22 cellular contexts compared by ENCODE assay signal in genomic region chr1:44024903-44025525, GRCh38. TPM values are rescaled to one million over a fixed set of nuclear protein-coding genes. Genes with fewer than 3 reads are reported as not detected.
DNase-seq lines count a peak whose midpoint lies in the region; ATAC-seq, FAIRE-seq and TF ChIP-seq lines count a peak whose summit lies in the region.
"Had no signal": no experiment of that assay in that cellular context is flagged by ENCODE, and none has a peak within 500 bp of the region (broad histone marks: within the 10 kb centered on the region; RNA-seq: fewer than 3 reads in every experiment).

No MANE protein-coding gene starts in this region.

- H3K4me1 Mint-ChIP-seq in activated B cell treated with CpG ODN at 0.5 μM for 24 hours: peaks cover 38% of the 10 kb centered on the region
- peaks cover 28% of the 10 kb centered on the region for H3K4me1 Mint-ChIP-seq in memory B cell

- H2AFZ ChIP-seq in Karpas-422 (ENCODE audit: low read length): no peak overlapping the region

- H3K27ac ChIP-seq in A549: peak overlapping the region; percentile 54 to 79
- H3K27ac ChIP-seq in Karpas-422 (ENCODE audit: low read length): peak overlapping the region; percentile 86
- H3K27ac ChIP-seq: C4-2B, psoas muscle had no signal

- POLR2A ChIA-PET in A549 (lab: Yijun Ruan, JAX): interaction anchor here (0.6 kb wide), 1 partner anchor 480 kb away, joined by 3 read pairs; no protein-coding TSS in a partner anchor
- POLR2A ChIA-PET in activated B cell treated with CpG ODN at 0.5 μM for 24 hours (lab: Charles Lee): interaction anchor here (0.6 to 1.0 kb wide), 4 partner anchors 16 to 70 kb away, joined by 3 to 6 read pairs (median 4); no protein-coding TSS in a partner anchor

- no peak for FAIRE-seq in A549 (lab: Jason Lieb, UNC)
- FAIRE-seq: D721Med, G401.6 had no signal

- H3K27ac Mint-ChIP-seq in activated B cell treated with CpG ODN at 0.5 μM for 24 hours: peak overlapping the region; percentile 68
- H3K27ac Mint-ChIP-seq in memory B cell: peak overlapping the region; percentile 88
- H3K27ac Mint-ChIP-seq: activated CD8-positive, alpha-beta T cell treated with anti-CD3 and anti-CD28 coated beads for 36 hours had no signal

- H4K20me1 ChIP-seq in Karpas-422 (ENCODE audit: insufficient read depth, low read depth, low read length): no peaks in the 10 kb centered on the region

- CTCF ChIA-PET in A549 (lab: Yijun Ruan, JAX): interaction anchor here (1.1 to 25.3 kb wide), 3 partner anchors 11 to 23 kb away, joined by 7 to 412 read pairs (median 30); no protein-coding TSS in a partner anchor
- CTCF ChIA-PET in activated B cell treated with CpG ODN at 0.5 μM for 24 hours (lab: Charles Lee): interaction anchor here (1.0 to 1.4 kb wide), 2 partner anchors 20 kb away, joined by 3 read pairs; no protein-coding TSS in a partner anchor

- H3K4me2 ChIP-seq in A549 (peak overlapping the region; percentile 81), Karpas-422 (ENCODE audit: low read depth, low read length, poor library complexity, severe bottlenecking) (peak overlapping the region; percentile 74)

- H3K27me3 Mint-ChIP-seq in activated B cell treated with CpG ODN at 0.5 μM for 24 hours: no peaks in the 10 kb centered on the region
- no peaks in the 10 kb centered on the region for H3K27me3 Mint-ChIP-seq in memory B cell
- H3K27me3 Mint-ChIP-seq: activated CD8-positive, alpha-beta T cell treated with anti-CD3 and anti-CD28 coated beads for 36 hours; central memory CD8-positive, alpha-beta T cell had no signal

- H3K36me3 ChIP-seq in Karpas-422 (ENCODE audit: insufficient read depth, low read length): no peaks in the 10 kb centered on the region
- H3K36me3 ChIP-seq: MG63 had no signal

- no peak for TF ChIP-seq POLR2A in A549 (IDR thresholded peaks at IDR 0.05; ENCODE audit: low read length)

- no peaks in the 10 kb centered on the region for H3K27me3 ChIP-seq in Karpas-422 (ENCODE audit: low read length)
- H3K27me3 ChIP-seq: MG63 had no signal

- H3K36me3 Mint-ChIP-seq in activated B cell treated with CpG ODN at 0.5 μM for 24 hours (ENCODE audit: low read depth) (peaks cover 2% of the 10 kb centered on the region), memory B cell (no peaks in the 10 kb centered on the region)

- TF ChIP-seq EP300 in A549 (IDR thresholded peaks at IDR 0.05): no peak

- no peak for TF ChIP-seq CTCF in A549 (IDR thresholded peaks at IDR 0.05)
- no peak for TF ChIP-seq CTCF in activated B cell treated with CpG ODN at 0.5 μM for 24 hours (IDR thresholded peaks at IDR 0.05)

- intact Hi-C loops in activated B cell treated with CpG ODN at 0.5 μM for 24 hours (cut with micrococcal nuclease): no loop called here

- ATAC-seq in A549 (peak in 1 of 2 experiments; percentile 44; a peak in 3 of 6 replicates), activated B cell treated with CpG ODN at 0.5 μM for 24 hours (ENCODE audit: low read depth) (peak; percentile 30), memory B cell (ENCODE audit: low read depth) (peak; percentile 28), HG02981 (IDR thresholded peaks at IDR 0.05; ENCODE audit: unreplicated experiment) (no peak)
- ATAC-seq: activated CD4-positive, CD25-positive, alpha-beta regulatory T cell treated with anti-CD3 and anti-CD28 coated beads, Interleukin-2, amount 50 U/mL, for 24 hours; activated CD8-positive, alpha-beta T cell treated with anti-CD3 and anti-CD28 coated beads for 36 hours; psoas muscle had no signal

- DNase-seq in A549 (ENCODE audit: low read depth in 1 of 2, low spot score in 1 of 2): peak in 1 of 2 experiments; percentile 54
- DNase-seq in Karpas-422: peak; percentile 91
- no peak for DNase-seq in activated B cell treated with CpG ODN at 0.5 μM for 24 hours
- DNase-seq in memory B cell (ENCODE audit: low spot score in 2 of 2): no peak
- DNase-seq in NCI-H146 treated with DMSO at 0.1 percent for 48 hours (lab: John Stamatoyannopoulos, UW; ENCODE audit: unreplicated experiment): no peak
- DNase-seq in NCI-H1092 (lab: John Stamatoyannopoulos, UW): no peak
- DNase-seq in AG08395 (ENCODE audit: low spot score): no peak
- DNase-seq: activated CD8-positive, alpha-beta T cell treated with anti-CD3 and anti-CD28 coated beads for 36 hours; activated naive CD4-positive, alpha-beta T cell treated with Interleukin-2 at 50 U/mL for 16 hours; amniotic stem cell; MG63; NCI-H1436 treated with DMSO at 0.1 percent for 48 hours; stimulated activated CD4-positive, alpha-beta T cell treated with anti-CD3 and anti-CD28 coated beads, Interleukin-4, amount 100 ng/mL, for 1 hour; T1000 had no signal

- WGBS in A549 (ENCODE audit: missing lambda C conversion rate): 31% methylated on average over 13 of the region's 13 CpGs

- peak overlapping the region; percentile 52 for H3K4me3 Mint-ChIP-seq in activated B cell treated with CpG ODN at 0.5 μM for 24 hours
- H3K4me3 Mint-ChIP-seq in memory B cell: peak overlapping the region; percentile 62
- H3K4me3 Mint-ChIP-seq: activated CD8-positive, alpha-beta T cell treated with anti-CD3 and anti-CD28 coated beads for 36 hours; central memory CD8-positive, alpha-beta T cell had no signal

- H3K9me3 ChIP-seq in A549 (no peaks in the 10 kb centered on the region), Karpas-422 (ENCODE audit: low read length) (no peaks in the 10 kb centered on the region)
- H3K9me3 ChIP-seq: MG63, psoas muscle had no signal

- H3K4me1 ChIP-seq in A549 (peaks cover 47% of the 10 kb centered on the region), Karpas-422 (ENCODE audit: low read length) (peaks cover 59% of the 10 kb centered on the region)

- TF ChIP-seq RAD21 in A549 (conservative IDR thresholded peaks at IDR 0.05 in 1 of 2, IDR thresholded peaks at IDR 0.05 in 1 of 2): no peak

- no peaks in the 10 kb centered on the region for H3K9me3 Mint-ChIP-seq in activated B cell treated with CpG ODN at 0.5 μM for 24 hours
- no peaks in the 10 kb centered on the region for H3K9me3 Mint-ChIP-seq in memory B cell
- H3K9me3 Mint-ChIP-seq: activated CD8-positive, alpha-beta T cell treated with anti-CD3 and anti-CD28 coated beads for 36 hours; central memory CD8-positive, alpha-beta T cell had no signal

- H3K79me2 ChIP-seq in Karpas-422 (ENCODE audit: low read length): no peaks in the 10 kb centered on the region

- peak overlapping the region; percentile 65 for H3K9ac ChIP-seq in Karpas-422 (ENCODE audit: low read length)

- no peaks in the 10 kb centered on the region for H3K9me2 ChIP-seq in Karpas-422 (replicated peaks; ENCODE audit: insufficient read depth, low read length)

- H3K4me3 ChIP-seq in A549 (no peak overlapping the region), Karpas-422 (ENCODE audit: low read length) (peak overlapping the region; percentile 51)
- H3K4me3 ChIP-seq: MG63, psoas muscle, skin epidermis had no signal

TF ChIP-seq in A549, 52 proteins besides CTCF, POLR2A, EP300 and RAD21 (continues in another document):
- TF ChIP-seq CHD2 (IDR thresholded peaks at IDR 0.05; ENCODE audit: low read length, partially characterized antibody): no peak
- TF ChIP-seq TFCP2L1 (CRISPR knock-in tag; IDR thresholded peaks at IDR 0.05): no peak
- no peak for TF ChIP-seq HOXB13 (CRISPR knock-in tag; IDR thresholded peaks at IDR 0.05; ENCODE audit: low read depth)
- no peak for TF ChIP-seq GATA3 (IDR thresholded peaks at IDR 0.05; ENCODE audit: borderline replicate concordance)

RNA-seq across cellular contexts. Expression of gene SLC6A9, which starts 6.2 kb away (rescaled TPM):
- polyA plus RNA-seq in A549 (2011; rRNA removed) (9.0 and 10.5 TPM in 2 replicates), A549 (2017; fragmentation: RNase III; extraction: RNeasy Plus Mini Kit Qiagen cat#74134 plus additional on column Dnase treatment) (11.1 to 17.7 TPM (median 17.3 TPM) in 3 replicates)
- polyA plus RNA-seq in A549 (2012; cell fraction: cytosol; rRNA removed): 6.4 and 8.3 TPM in 2 replicates
- polyA plus RNA-seq in A549 (2012; cell fraction: nucleus; rRNA removed): 15.9 and 22.1 TPM in 2 replicates
- polyA minus RNA-seq in A549 (2011; rRNA and poly(A)+ RNA removed): 22.0 and 24.1 TPM in 2 replicates
- 7.0 and 7.9 TPM in 2 replicates for total RNA-seq in Karpas-422 (2014; rRNA removed; shearing (Covaris generic); ENCODE audit: low replicate concordance)
- 10.3 and 10.4 TPM in 2 replicates for total RNA-seq in activated B cell treated with CpG ODN at 0.5 μM for 24 hours

RNA-seq across cellular contexts. Expression of gene CCDC24, which starts 33.6 kb away (rescaled TPM):
- polyA plus RNA-seq in A549 (2011; rRNA removed) (2.0 and 2.9 TPM in 2 replicates), A549 (2017; fragmentation: RNase III; extraction: RNeasy Plus Mini Kit Qiagen cat#74134 plus additional on column Dnase treatment) (9.3 to 12.5 TPM (median 10.2 TPM) in 3 replicates)
- polyA plus RNA-seq in A549 (2012; cell fraction: cytosol; rRNA removed): 3.5 and 5.4 TPM in 2 replicates
- 12.0 and 17.8 TPM in 2 replicates for polyA plus RNA-seq in A549 (2012; cell fraction: nucleus; rRNA removed)
- polyA minus RNA-seq in A549 (2011; rRNA and poly(A)+ RNA removed): 2.0 and 2.4 TPM in 2 replicates
- total RNA-seq in Karpas-422 (2014; rRNA removed; shearing (Covaris generic); ENCODE audit: low replicate concordance): 28.1 and 34.7 TPM in 2 replicates
- 8.1 and 15.1 TPM in 2 replicates for total RNA-seq in activated B cell treated with CpG ODN at 0.5 μM for 24 hours

RNA-seq across cellular contexts. Expression of gene B4GALT2, which starts 46.0 kb away (rescaled TPM):
- polyA plus RNA-seq in A549 (2011; rRNA removed): 19.0 and 21.2 TPM in 2 replicates
- 35.2 and 58.6 TPM in 2 replicates for polyA plus RNA-seq in A549 (2012; cell fraction: cytosol; rRNA removed)
- 49.6 and 74.1 TPM in 2 replicates for polyA plus RNA-seq in A549 (2012; cell fraction: nucleus; rRNA removed)
- 35.8 to 36.4 TPM (median 36.0 TPM) in 3 replicates for polyA plus RNA-seq in A549 (2017; fragmentation: RNase III; extraction: RNeasy Plus Mini Kit Qiagen cat#74134 plus additional on column Dnase treatment)
- 30.4 and 32.3 TPM in 2 replicates for polyA minus RNA-seq in A549 (2011; rRNA and poly(A)+ RNA removed)
- 42.9 and 68.7 TPM in 2 replicates for total RNA-seq in Karpas-422 (2014; rRNA removed; shearing (Covaris generic); ENCODE audit: low replicate concordance)
- 8.1 and 8.3 TPM in 2 replicates for total RNA-seq in activated B cell treated with CpG ODN at 0.5 μM for 24 hours

RNA-seq across cellular contexts. Expression of gene ATP6V0B, which starts 50.3 kb away (rescaled TPM):
- polyA plus RNA-seq in A549 (2011; rRNA removed) (97.0 and 104 TPM in 2 replicates), A549 (2017; fragmentation: RNase III; extraction: RNeasy Plus Mini Kit Qiagen cat#74134 plus additional on column Dnase treatment) (91.0 to 101 TPM (median 91.2 TPM) in 3 replicates)
- polyA plus RNA-seq in A549 (2012; cell fraction: cytosol; rRNA removed): 172 and 181 TPM in 2 replicates
- polyA plus RNA-seq in A549 (2012; cell fraction: nucleus; rRNA removed): 119 and 130 TPM in 2 replicates
- 70.2 and 72.6 TPM in 2 replicates for polyA minus RNA-seq in A549 (2011; rRNA and poly(A)+ RNA removed)
- total RNA-seq in Karpas-422 (2014; rRNA removed; shearing (Covaris generic); ENCODE audit: low replicate concordance): 386 and 447 TPM in 2 replicates
- 75.5 and 80.9 TPM in 2 replicates for total RNA-seq in activated B cell treated with CpG ODN at 0.5 μM for 24 hours

RNA-seq across cellular contexts. Expression of gene DPH2, which starts 55.2 kb away (rescaled TPM):
- 41.7 and 43.5 TPM in 2 replicates for polyA plus RNA-seq in A549 (2011; rRNA removed)
- polyA plus RNA-seq in A549 (2012; cell fraction: cytosol; rRNA removed): 57.1 and 68.4 TPM in 2 replicates
- 170 and 171 TPM in 2 replicates for polyA plus RNA-seq in A549 (2012; cell fraction: nucleus; rRNA removed)
- polyA plus RNA-seq in A549 (2017; fragmentation: RNase III; extraction: RNeasy Plus Mini Kit Qiagen cat#74134 plus additional on column Dnase treatment): 35.0 to 42.4 TPM (median 38.8 TPM) in 3 replicates
- polyA minus RNA-seq in A549 (2011; rRNA and poly(A)+ RNA removed): 69.6 and 71.1 TPM in 2 replicates
- 42.2 and 44.4 TPM in 2 replicates for total RNA-seq in Karpas-422 (2014; rRNA removed; shearing (Covaris generic); ENCODE audit: low replicate concordance)
- total RNA-seq in activated B cell treated with CpG ODN at 0.5 μM for 24 hours: 47.3 and 51.6 TPM in 2 replicates
